Comparison of ENCODE assay signal across 8 cellular contexts in genomic region chr10:37856881-37857286, GRCh38. TPM values are rescaled to one million over a fixed set of nuclear protein-coding genes. Genes with fewer than 3 reads are reported as not detected.
A peak's percentile ranks its signal among the peaks of the same experiment; 100 is the strongest.
DNase-seq lines count a peak whose midpoint lies in the region; ATAC-seq and TF ChIP-seq lines count a peak whose summit lies in the region.

No MANE protein-coding gene starts in this region.

- H3K4me3 ChIP-seq in BE2C (ENCODE audit: low read depth, low read length) (peak overlapping the region; percentile 78), lower lobe of right lung (peak overlapping the region; percentile 96)

- H3K4me3 Mint-ChIP-seq in T-cell, result peak overlapping the region; percentile 85 to 90 (median 86)
- H3K4me3 Mint-ChIP-seq in central memory CD8-positive, alpha-beta T cell, result peak overlapping the region; percentile 83
- H3K4me3 Mint-ChIP-seq in stimulated activated memory B cell treated with anti-CD40 and anti-IgM and Interleukin-4, amounts not matched to agents 10 μg/mL and 1 μg/mL and 100 μg/mL, for 72 hours, result peak overlapping the region; percentile 88

- H3K27ac Mint-ChIP-seq in T-cell, result peak overlapping the region; percentile 73 to 98
- peak overlapping the region; percentile 92 for H3K27ac Mint-ChIP-seq in central memory CD8-positive, alpha-beta T cell (ENCODE audit: low read depth)
- peak overlapping the region; percentile 96 for H3K27ac Mint-ChIP-seq in stimulated activated memory B cell treated with anti-CD40 and anti-IgM and Interleukin-4, amounts not matched to agents 10 μg/mL and 1 μg/mL and 100 μg/mL, for 72 hours

- intact Hi-C loops in lower lobe of right lung (cut with DNase I), result no loop called here

- H3K4me1 ChIP-seq in BE2C, result no peaks in the 10 kb centered on the region; the same call in 1 of the 2 replicates
- peaks cover 27% of the 10 kb centered on the region for H3K4me1 ChIP-seq in lower lobe of right lung

- H3K36me3 Mint-ChIP-seq in T-cell, result peaks cover 15% of the 10 kb centered on the region
- peaks cover 21% of the 10 kb centered on the region for H3K36me3 Mint-ChIP-seq in central memory CD8-positive, alpha-beta T cell (ENCODE audit: insufficient read depth)
- H3K36me3 Mint-ChIP-seq in stimulated activated memory B cell treated with anti-CD40 and anti-IgM and Interleukin-4, amounts not matched to agents 10 μg/mL and 1 μg/mL and 100 μg/mL, for 72 hours, result peaks cover 27% of the 10 kb centered on the region

- ATAC-seq in GM19035 (IDR thresholded peaks at IDR 0.05; ENCODE audit: unreplicated experiment) (peak; percentile 19), HG03139 (IDR thresholded peaks at IDR 0.05; ENCODE audit: unreplicated experiment) (peak; percentile 16), T-cell (replicated peaks in 1 of 4) (peak; percentile 10 to 24 (median 14)), lower lobe of right lung (peak; percentile 0 to 14)
- peak; percentile 4 for ATAC-seq in central memory CD8-positive, alpha-beta T cell (replicated peaks; ENCODE audit: extremely low read depth, poor library complexity, severe bottlenecking)
- peak; percentile 24 for ATAC-seq in stimulated activated memory B cell treated with anti-CD40 and anti-IgM and Interleukin-4, amounts not matched to agents 10 μg/mL and 1 μg/mL and 100 μg/mL, for 72 hours

- CTCF ChIA-PET in T-cell (lab: Charles Lee), result interaction anchor here in 1 of 2 donors (0.6 kb wide), 1 partner anchor 119 kb away, joined by 3 read pairs; no protein-coding TSS in a partner anchor

- DNase-seq in BE2C, result peak; percentile 12
- peak in 25 of 34 experiments; percentile 1 to 29 (median 12) for DNase-seq in T-cell
- DNase-seq in central memory CD8-positive, alpha-beta T cell (ENCODE audit: low spot score in 2 of 2), result no peak
- DNase-seq in lower lobe of right lung, result no peak
- DNase-seq in NCI-H2029 treated with DMSO at 0.1 percent for 48 hours (lab: John Stamatoyannopoulos, UW), result no peak

- H3K27ac ChIP-seq in lower lobe of right lung, result peak overlapping the region; percentile 100

- H3K27me3 Mint-ChIP-seq in T-cell, result no peaks in the 10 kb centered on the region
- H3K27me3 Mint-ChIP-seq in central memory CD8-positive, alpha-beta T cell, result no peaks in the 10 kb centered on the region
- no peaks in the 10 kb centered on the region for H3K27me3 Mint-ChIP-seq in stimulated activated memory B cell treated with anti-CD40 and anti-IgM and Interleukin-4, amounts not matched to agents 10 μg/mL and 1 μg/mL and 100 μg/mL, for 72 hours

- H3K9me3 ChIP-seq in BE2C, result no peaks in the 10 kb centered on the region
- no peaks in the 10 kb centered on the region for H3K9me3 ChIP-seq in lower lobe of right lung

- no peak for TF ChIP-seq CTCF in BE2C (IDR thresholded peaks at IDR 0.05; ENCODE audit: low read depth, low read length)
- no peak for TF ChIP-seq CTCF in lower lobe of right lung (IDR thresholded peaks at IDR 0.05)

- H3K4me1 Mint-ChIP-seq in T-cell, result peaks cover 40 to 53% (median 50%) of the 10 kb centered on the region in 3 donors
- H3K4me1 Mint-ChIP-seq in central memory CD8-positive, alpha-beta T cell, result peaks cover 42% of the 10 kb centered on the region
- H3K4me1 Mint-ChIP-seq in stimulated activated memory B cell treated with anti-CD40 and anti-IgM and Interleukin-4, amounts not matched to agents 10 μg/mL and 1 μg/mL and 100 μg/mL, for 72 hours, result peaks cover 42% of the 10 kb centered on the region

- POLR2A ChIA-PET in T-cell (lab: Charles Lee), result interaction anchor here in 1 of 2 donors (0.9 kb wide), 1 partner anchor 120 kb away, joined by 3 read pairs; no protein-coding TSS in a partner anchor

- H3K27me3 ChIP-seq in BE2C (no peaks in the 10 kb centered on the region), lower lobe of right lung (ENCODE audit: low read depth) (no peaks in the 10 kb centered on the region)

- H3K9me3 Mint-ChIP-seq in T-cell, result no peaks in the 10 kb centered on the region
- no peaks in the 10 kb centered on the region for H3K9me3 Mint-ChIP-seq in central memory CD8-positive, alpha-beta T cell
- no peaks in the 10 kb centered on the region for H3K9me3 Mint-ChIP-seq in stimulated activated memory B cell treated with anti-CD40 and anti-IgM and Interleukin-4, amounts not matched to agents 10 μg/mL and 1 μg/mL and 100 μg/mL, for 72 hours

- H3K36me3 ChIP-seq in BE2C (no peaks in the 10 kb centered on the region; the same call in 1 of the 2 replicates), lower lobe of right lung (peaks cover 6% of the 10 kb centered on the region)

RNA-seq across cellular contexts. Expression of gene ZNF248, which starts 0.5 kb away (rescaled TPM):
- polyA plus RNA-seq in BE2C (2012; ENCODE audit: insufficient read depth, insufficient read length, low read depth), result 11.2 TPM
- total RNA-seq in T-cell (10 to 100 TPM in 4 of 5 donors, 1 to 10 TPM in 1; 7.0 to 15.6 (median 13.4) TPM), lower lobe of right lung (14.3 TPM)

Comparison
In these comparisons a context has a peak if more than half of its experiments do, and no peak if none do; other contexts are left out.
1. DNase-seq: peak in BE2C (single experiment) and T-cell (25 of 34); none in central memory CD8-positive, alpha-beta T cell (0 of 2), lower lobe of right lung (single experiment) and NCI-H2029 treated with DMSO at 0.1 percent for 48 hours (single experiment).
2. Peak in every context shown above with its lines, with median percentiles within 50 percentile points of each other: ATAC-seq, H3K27ac Mint-ChIP-seq and H3K4me3 Mint-ChIP-seq.